ENCODE assay signal across 10 cellular contexts in the genomic region with DNA sequence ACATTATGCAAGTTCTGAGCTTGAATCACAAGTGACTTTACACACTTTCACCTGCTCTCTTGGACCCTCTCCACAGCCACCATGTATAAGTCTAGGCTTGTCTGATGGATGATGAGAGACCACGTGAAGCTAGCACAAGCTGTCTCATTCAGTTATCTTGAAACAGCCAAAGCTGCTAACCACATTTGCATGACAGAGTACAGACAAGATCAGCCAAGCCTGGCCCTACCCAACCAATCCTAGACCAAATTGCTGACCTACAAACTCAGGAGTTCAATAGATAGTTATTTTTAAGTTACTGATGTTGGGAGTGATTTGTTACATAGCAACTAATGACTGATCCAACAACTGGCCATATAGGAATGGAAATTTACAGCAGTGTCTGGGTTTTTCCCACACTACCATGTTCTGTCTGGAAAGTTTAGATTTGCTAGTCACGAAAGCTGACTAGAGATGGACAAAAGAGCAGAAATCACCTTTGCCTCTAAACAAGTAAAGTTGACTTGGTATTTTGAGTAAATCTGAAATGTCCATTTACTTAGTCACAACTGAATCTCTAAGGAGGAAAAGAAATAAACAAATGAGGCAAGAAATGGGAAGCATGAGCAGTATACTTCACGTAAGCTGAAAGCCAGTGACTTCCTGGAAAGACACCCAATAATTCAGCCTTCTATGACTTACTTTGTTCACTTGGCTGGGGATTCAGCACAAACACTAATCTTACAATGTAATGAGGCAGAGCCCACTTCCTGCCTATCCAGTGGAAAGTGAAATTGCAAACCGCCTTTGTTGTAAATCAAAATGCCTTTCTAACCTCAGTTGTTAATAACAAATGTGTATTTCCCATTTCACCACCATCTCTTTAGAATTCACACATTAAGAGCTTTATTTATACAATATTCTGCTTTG.
A peak's percentile ranks its signal among the peaks of the same experiment; 100 is the strongest.
DNase-seq lines count a peak whose midpoint lies in the region; ATAC-seq and TF ChIP-seq lines count a peak whose summit lies in the region.
"Had no signal": no experiment of that assay in that cellular context is flagged by ENCODE, and none has a peak within 500 bp of the region (broad histone marks: within the 10 kb centered on the region; RNA-seq: fewer than 3 reads in every experiment).

No MANE protein-coding gene starts in this region.

- no peak overlapping the region for H3K18ac ChIP-seq in IMR-90 (ENCODE audit: low read depth, low read length)

- TF ChIP-seq RAD21 in IMR-90 (IDR thresholded peaks at IDR 0.05; ENCODE audit: low read length), result no peak

- dilution Hi-C loops in IMR-90 (cut with HindIII; ENCODE audit: low sequenced_read_pairs, unreplicated experiment), result no loop called here

- H3K4me1 ChIP-seq in IMR-90 (ENCODE audit: control insufficient read depth, insufficient read depth, low read length), result no peaks in the 10 kb centered on the region
- no peaks in the 10 kb centered on the region for H3K4me1 ChIP-seq in CD8-positive, alpha-beta T cell (ENCODE audit: insufficient read depth, low read length)
- H3K4me1 ChIP-seq: suprapubic skin had no signal

- H2BK5ac ChIP-seq in IMR-90 (ENCODE audit: low read depth, low read length, poor library complexity, severe bottlenecking), result no peak overlapping the region

- CTCF ChIA-PET in IMR-90 (lab: Yijun Ruan, JAX), result no interaction called here
- CTCF ChIA-PET in CD8-positive, alpha-beta T cell (lab: Charles Lee), result no interaction called here

- H4K20me1 ChIP-seq in IMR-90 (ENCODE audit: insufficient read depth, low read length), result no peaks in the 10 kb centered on the region

- H3K4me3 ChIP-seq in IMR-90 (ENCODE audit: insufficient read depth, low read depth, low read length), result no peak overlapping the region
- H3K4me3 ChIP-seq in CD8-positive, alpha-beta T cell (ENCODE audit: low read depth, low read length), result no peak overlapping the region
- H3K4me3 ChIP-seq: suprapubic skin had no signal

- no peak overlapping the region for H2AFZ ChIP-seq in IMR-90 (replicated peaks; ENCODE audit: low read length, poor library complexity)

- no peak overlapping the region for H2BK120ac ChIP-seq in IMR-90 (ENCODE audit: low read depth, low read length)

- intact Hi-C loops in IMR-90 (cut with micrococcal nuclease), result no loop called here
- intact Hi-C loops in CD8-positive, alpha-beta T cell (cut with DNase I, micrococcal nuclease), result no loop called here

- no peaks in the 10 kb centered on the region for H3K36me3 ChIP-seq in IMR-90 (ENCODE audit: control insufficient read depth, insufficient read depth, low read length)
- no peaks in the 10 kb centered on the region for H3K36me3 ChIP-seq in CD8-positive, alpha-beta T cell (ENCODE audit: insufficient read depth, low read length)
- H3K36me3 ChIP-seq: suprapubic skin had no signal

- TF ChIP-seq CTCF in IMR-90 (conservative IDR thresholded peaks at IDR 0.05; ENCODE audit: low read depth, low read length), result no peak
- no peak for TF ChIP-seq CTCF in CD8-positive, alpha-beta T cell (IDR thresholded peaks at IDR 0.05)

- no peak overlapping the region for H3K4ac ChIP-seq in IMR-90 (ENCODE audit: low read depth, low read length)

- H2AK9ac ChIP-seq in IMR-90 (replicated peaks; ENCODE audit: low read depth, low read length, poor library complexity), result no peak overlapping the region

- no TSS peak for BruUV-seq in IMR-90 (replicated peaks; lab: Mats Ljungman, UMichigan)

- H3K14ac ChIP-seq in IMR-90 (replicated peaks; ENCODE audit: low read depth, low read length), result no peak overlapping the region

- H2AK5ac ChIP-seq in IMR-90 (ENCODE audit: low read depth, low read length), result no peak overlapping the region

- H3K4me1 Mint-ChIP-seq in stimulated activated memory B cell treated with anti-CD40 and anti-IgM and Interleukin-4, amounts not matched to agents 10 μg/mL and 1 μg/mL and 100 μg/mL, for 72 hours, result no peaks in the 10 kb centered on the region
- no peaks in the 10 kb centered on the region for H3K4me1 Mint-ChIP-seq in CD8-positive, alpha-beta T cell (ENCODE audit: low read depth)

- DNase-seq in NCI-H748 (lab: John Stamatoyannopoulos, UW; ENCODE audit: unreplicated experiment), result peak; percentile 0
- no peak for DNase-seq in NCI-H748 treated with DMSO at 0.1 percent for 48 hours (lab: John Stamatoyannopoulos, UW)
- DNase-seq in IMR-90, result peak; percentile 2
- no peak for DNase-seq in anterior cingulate cortex (lab: John Stamatoyannopoulos, UW)
- DNase-seq in CD8-positive, alpha-beta T cell, result no peak
- no peak for DNase-seq in DMS153 treated with DMSO at 0.1 percent for 48 hours (lab: John Stamatoyannopoulos, UW; ENCODE audit: unreplicated experiment)

- H3K79me1 ChIP-seq in IMR-90 (ENCODE audit: low read depth in 1 of 2, low read length in 2 of 2), result no peaks in the 10 kb centered on the region

- no peak overlapping the region for H3K23ac ChIP-seq in IMR-90 (ENCODE audit: low read depth, low read length)

- no peaks in the 10 kb centered on the region for H3K9me1 ChIP-seq in IMR-90 (ENCODE audit: insufficient read depth, low read length)

- in situ Hi-C loops in IMR-90 (cut with MboI; ENCODE audit: low sequenced_read_pairs), result no loop called here

- no CpG with 5 or more reads among the region's 4 CpGs for WGBS in IMR-90 (ENCODE audit: extremely low coverage in 2 of 2, insufficient read length in 1 of 2), 2 experiments

- no peak overlapping the region for H3K9ac ChIP-seq in IMR-90 (ENCODE audit: low read depth, low read length)

- POLR2A ChIA-PET in IMR-90 (lab: Charles Lee; ENCODE audit: unreplicated experiment), result no interaction called here
- POLR2A ChIA-PET in CD8-positive, alpha-beta T cell (lab: Charles Lee), result no interaction called here

- H4K5ac ChIP-seq in IMR-90 (ENCODE audit: low read depth, low read length), result no peak overlapping the region

- no peak overlapping the region for H3K27ac ChIP-seq in IMR-90 (ENCODE audit: insufficient read depth, low read length)
- H3K27ac ChIP-seq in CD8-positive, alpha-beta T cell (ENCODE audit: low read depth, low read length), result no peak overlapping the region
- H3K27ac ChIP-seq: 22Rv1, suprapubic skin had no signal

- no peak overlapping the region for H2BK20ac ChIP-seq in IMR-90 (ENCODE audit: low read depth, low read length)

- H3K27me3 Mint-ChIP-seq in stimulated activated memory B cell treated with anti-CD40 and anti-IgM and Interleukin-4, amounts not matched to agents 10 μg/mL and 1 μg/mL and 100 μg/mL, for 72 hours, result peaks cover 12% of the 10 kb centered on the region
- H3K27me3 Mint-ChIP-seq in CD8-positive, alpha-beta T cell (ENCODE audit: low read depth), result no peaks in the 10 kb centered on the region

- H3K9me3 ChIP-seq in IMR-90 (ENCODE audit: control insufficient read depth, insufficient read depth, low read length), result no peaks in the 10 kb centered on the region
- H3K9me3 ChIP-seq in CD8-positive, alpha-beta T cell (ENCODE audit: low read length), result peaks cover 5% of the 10 kb centered on the region
- H3K9me3 ChIP-seq: suprapubic skin had no signal

- peaks cover 8% of the 10 kb centered on the region for H3K9me3 Mint-ChIP-seq in stimulated activated memory B cell treated with anti-CD40 and anti-IgM and Interleukin-4, amounts not matched to agents 10 μg/mL and 1 μg/mL and 100 μg/mL, for 72 hours
- H3K9me3 Mint-ChIP-seq in CD8-positive, alpha-beta T cell, result peaks cover 5% of the 10 kb centered on the region

- TF ChIP-seq POLR2A in IMR-90 (IDR thresholded peaks at IDR 0.05; ENCODE audit: low read depth, low read length), result no peak

- no peak overlapping the region for H4K91ac ChIP-seq in IMR-90 (ENCODE audit: insufficient read depth, low read depth, low read length)

- no peaks in the 10 kb centered on the region for H3K36me3 Mint-ChIP-seq in stimulated activated memory B cell treated with anti-CD40 and anti-IgM and Interleukin-4, amounts not matched to agents 10 μg/mL and 1 μg/mL and 100 μg/mL, for 72 hours
- H3K36me3 Mint-ChIP-seq in CD8-positive, alpha-beta T cell, result no peaks in the 10 kb centered on the region

- H3K4me2 ChIP-seq in IMR-90 (ENCODE audit: low read depth, low read length), result no peak overlapping the region

- no peaks in the 10 kb centered on the region for H3K27me3 ChIP-seq in IMR-90 (ENCODE audit: control insufficient read depth, insufficient read depth, low read length)
- no peaks in the 10 kb centered on the region for H3K27me3 ChIP-seq in CD8-positive, alpha-beta T cell (ENCODE audit: insufficient read depth, low read length)
- H3K27me3 ChIP-seq: suprapubic skin had no signal

- peak; percentile 88 for ATAC-seq in HG02678 (IDR thresholded peaks at IDR 0.05; ENCODE audit: unreplicated experiment)
- no peak for ATAC-seq in IMR-90 (ENCODE audit: low read depth)
- ATAC-seq in stimulated activated memory B cell treated with anti-CD40 and anti-IgM and Interleukin-4, amounts not matched to agents 10 μg/mL and 1 μg/mL and 100 μg/mL, for 72 hours, result peak; percentile 47
- no peak for ATAC-seq in CD8-positive, alpha-beta T cell

- no peak overlapping the region for H3K4me3 Mint-ChIP-seq in stimulated activated memory B cell treated with anti-CD40 and anti-IgM and Interleukin-4, amounts not matched to agents 10 μg/mL and 1 μg/mL and 100 μg/mL, for 72 hours
- H3K4me3 Mint-ChIP-seq in CD8-positive, alpha-beta T cell, result no peak overlapping the region

- H4K8ac ChIP-seq in IMR-90 (ENCODE audit: low read depth in 2 of 2, low read length in 2 of 2), result no peak overlapping the region

- no peak overlapping the region for H3K56ac ChIP-seq in IMR-90 (ENCODE audit: extremely low read depth, insufficient read depth, low read length)

- H3K27ac Mint-ChIP-seq in stimulated activated memory B cell treated with anti-CD40 and anti-IgM and Interleukin-4, amounts not matched to agents 10 μg/mL and 1 μg/mL and 100 μg/mL, for 72 hours, result peak overlapping the region; percentile 50
- no peak overlapping the region for H3K27ac Mint-ChIP-seq in CD8-positive, alpha-beta T cell

- no peak overlapping the region for H2BK15ac ChIP-seq in IMR-90 (ENCODE audit: low read depth, low read length)

TF ChIP-seq in IMR-90, 13 proteins besides CTCF, POLR2A, EP300 and RAD21:
- TF ChIP-seq RFX5 (IDR thresholded peaks at IDR 0.05; ENCODE audit: low read depth, low read length) (0 out of 2 replicates have a peak, but pooled peaks have one; percentile 13), FOS (IDR thresholded peaks at IDR 0.05; ENCODE audit: low read depth, low read length) (no peak)

Comparison
In these comparisons a context has a peak if more than half of its experiments do, and no peak if none do; other contexts are left out.
1. DNase-seq: peak in NCI-H748 (single experiment) and IMR-90 (single experiment); none in NCI-H748 treated with DMSO at 0.1 percent for 48 hours (single experiment), anterior cingulate cortex (0 of 58), CD8-positive, alpha-beta T cell (0 of 7) and DMS153 treated with DMSO at 0.1 percent for 48 hours (single experiment).
2. ATAC-seq: peak in HG02678 (single experiment) and stimulated activated memory B cell treated with anti-CD40 and anti-IgM and Interleukin-4, amounts not matched to agents 10 μg/mL and 1 μg/mL and 100 μg/mL, for 72 hours (single experiment); none in IMR-90 (single experiment) and CD8-positive, alpha-beta T cell (single experiment).